ENCODE assay signal across 11 cellular contexts in the genomic region with DNA sequence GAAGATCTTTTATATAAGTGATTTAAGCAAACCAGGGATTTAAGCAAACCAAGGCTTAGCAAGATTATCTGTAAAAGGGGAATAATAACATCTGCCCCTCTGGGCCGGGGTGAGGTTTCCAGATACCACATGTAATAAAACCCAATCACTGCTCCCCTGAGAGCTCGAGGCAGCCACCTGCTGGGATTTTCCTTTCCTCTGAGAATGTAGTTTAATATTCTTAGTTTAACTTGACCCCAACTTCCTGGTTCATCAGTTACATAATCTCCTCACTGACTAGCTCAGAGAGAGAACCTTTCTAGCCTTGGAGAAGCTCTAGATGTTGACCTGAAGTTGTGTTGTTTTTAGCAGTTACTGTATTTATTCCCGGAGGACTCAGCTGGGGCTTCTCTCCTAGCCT.
DNase-seq lines count a peak whose midpoint lies in the region; ATAC-seq and TF ChIP-seq lines count a peak whose summit lies in the region.
"Had no signal": no experiment of that assay in that cellular context is flagged by ENCODE, and none has a peak within 500 bp of the region (broad histone marks: within the 10 kb centered on the region; RNA-seq: fewer than 3 reads in every experiment).

No MANE protein-coding gene starts in this region.

- no peak overlapping the region for H3K27ac ChIP-seq in CD8-positive, alpha-beta memory T cell (ENCODE audit: low read depth, low read length)
- H3K27ac ChIP-seq in HEK293 (ENCODE audit: extremely low read depth, low read depth, low read length) (peak overlapping the region; percentile 80), PC-9 (no peak overlapping the region), osteoblast (ENCODE audit: low read depth, low read length) (no peak overlapping the region), gastroesophageal sphincter (no peak overlapping the region)
- H3K27ac ChIP-seq: testis had no signal

- WGBS in gastroesophageal sphincter (ENCODE audit: low coverage in 1 of 2), 2 donors = 47 to 71% methylated on average over 2 of the region's 3 CpGs

- H3K4me2 ChIP-seq in PC-9 (no peak overlapping the region), osteoblast (ENCODE audit: insufficient read depth, low read length) (no peak overlapping the region)
- H3K4me2 ChIP-seq: smooth muscle cell had no signal

- peak overlapping the region; percentile 76 to 99 (median 90) for H3K27ac Mint-ChIP-seq in CD8-positive, alpha-beta memory T cell
- H3K27ac Mint-ChIP-seq: activated B cell treated with CpG ODN at 0.5 μM for 24 hours had no signal

- H3K36me3 Mint-ChIP-seq in CD8-positive, alpha-beta memory T cell = peaks cover 0 to 3% (median 0%) of the 10 kb centered on the region in 3 donors

- BruUV-seq in PC-9 (replicated peaks; lab: Mats Ljungman, UMichigan) = no TSS peak

- TF ChIP-seq EP300 in gastroesophageal sphincter (IDR thresholded peaks at IDR 0.05) = no peak

- no peaks in the 10 kb centered on the region for H3K9me2 ChIP-seq in PC-9 (ENCODE audit: insufficient read depth)

- peaks cover 71% of the 10 kb centered on the region for H3K4me1 ChIP-seq in CD8-positive, alpha-beta memory T cell (ENCODE audit: insufficient read depth, low read length)
- H3K4me1 ChIP-seq in HEK293 (ENCODE audit: control insufficient read depth, insufficient read depth, low read length) = peaks cover 31% of the 10 kb centered on the region
- peaks cover 7% of the 10 kb centered on the region; the same call in 1 of the 2 replicates for H3K4me1 ChIP-seq in PC-9 (replicated peaks; ENCODE audit: insufficient read depth)
- peaks cover 3% of the 10 kb centered on the region for H3K4me1 ChIP-seq in osteoblast (ENCODE audit: insufficient read depth, low read length)
- peaks cover 0 to 73% (median 6%) of the 10 kb centered on the region in 3 donors for H3K4me1 ChIP-seq in gastroesophageal sphincter
- H3K4me1 ChIP-seq: testis had no signal

- intact Hi-C loops in PC-9 (cut with micrococcal nuclease; ENCODE audit: unreplicated experiment) (no loop called here), left colon (cut with DNase I, micrococcal nuclease) (no loop called here)

- H4K20me1 ChIP-seq in PC-9 (ENCODE audit: insufficient read depth) (no peaks in the 10 kb centered on the region), osteoblast (ENCODE audit: insufficient read depth, low read length) (peaks cover 14% of the 10 kb centered on the region)

- H3K4me3 Mint-ChIP-seq in CD8-positive, alpha-beta memory T cell = peak overlapping the region; percentile 41 to 90 (median 86)
- H3K4me3 Mint-ChIP-seq: activated B cell treated with CpG ODN at 0.5 μM for 24 hours had no signal

- no peaks in the 10 kb centered on the region for H3K36me3 ChIP-seq in CD8-positive, alpha-beta memory T cell (ENCODE audit: insufficient read depth, low read length)
- H3K36me3 ChIP-seq in HEK293 (ENCODE audit: control insufficient read depth in 2 of 2, insufficient read depth in 1 of 2, low read length in 2 of 2) (no peaks in the 10 kb centered on the region), PC-9 (ENCODE audit: low read depth) (no peaks in the 10 kb centered on the region), osteoblast (ENCODE audit: insufficient read depth, low read length) (no peaks in the 10 kb centered on the region), gastroesophageal sphincter (peaks cover 0 to 21% of the 10 kb centered on the region in 2 donors)

- H3K9me3 Mint-ChIP-seq in CD8-positive, alpha-beta memory T cell = peaks cover 0 to 3% (median 0%) of the 10 kb centered on the region in 5 donors
- H3K9me3 Mint-ChIP-seq: activated B cell treated with CpG ODN at 0.5 μM for 24 hours had no signal

- TF ChIP-seq POLR2A in gastroesophageal sphincter (IDR thresholded peaks at IDR 0.05) = no peak

- peak; percentile 86 for ATAC-seq in left colon
- ATAC-seq in gastroesophageal sphincter = no peak

- H3K4me3 ChIP-seq in CD8-positive, alpha-beta memory T cell (ENCODE audit: low read length) = no peak overlapping the region
- no peak overlapping the region for H3K4me3 ChIP-seq in HEK293 (ENCODE audit: low read depth, low read length)
- no peak overlapping the region for H3K4me3 ChIP-seq in PC-9
- no peak overlapping the region for H3K4me3 ChIP-seq in osteoblast (ENCODE audit: insufficient read depth, low read length)
- H3K4me3 ChIP-seq in gastroesophageal sphincter = no peak overlapping the region
- H3K4me3 ChIP-seq: smooth muscle cell, testis had no signal

- H3K27me3 ChIP-seq in CD8-positive, alpha-beta memory T cell (ENCODE audit: insufficient read depth, low read length, poor library complexity, severe bottlenecking) = no peaks in the 10 kb centered on the region
- H3K27me3 ChIP-seq in PC-9 (ENCODE audit: insufficient read depth, low read depth) = no peaks in the 10 kb centered on the region
- H3K27me3 ChIP-seq in osteoblast (ENCODE audit: insufficient read depth, low read length) = no peaks in the 10 kb centered on the region
- H3K27me3 ChIP-seq in gastroesophageal sphincter = no peaks in the 10 kb centered on the region
- H3K27me3 ChIP-seq: testis had no signal

- TF ChIP-seq CTCF in HEK293 (tag by site-specific recombination; IDR thresholded peaks at IDR 0.05) = no peak
- no peak for TF ChIP-seq CTCF in PC-9 (conservative IDR thresholded peaks at IDR 0.05)
- no peak for TF ChIP-seq CTCF in osteoblast (IDR thresholded peaks at IDR 0.05; ENCODE audit: extremely low read depth, low read depth, low read length)
- TF ChIP-seq CTCF in gastroesophageal sphincter (IDR thresholded peaks at IDR 0.05) = no peak

- CTCF ChIA-PET in CD8-positive, alpha-beta memory T cell (lab: Charles Lee) = interaction anchor here (0.8 to 3.4 kb wide), 6 partner anchors 10 to 388 kb away, joined by 3 to 18 read pairs (median 3); partner anchors contain the start of gene NR3C2
- CTCF ChIA-PET in HEK293 (lab: Yijun Ruan, JAX) (interaction anchor here (1.2 kb wide), 1 partner anchor 9 kb away, joined by 3 read pairs; no protein-coding TSS in a partner anchor), PC-9 (lab: Charles Lee) (no interaction called here)

- H3K79me2 ChIP-seq in PC-9 (ENCODE audit: low read depth) (no peaks in the 10 kb centered on the region), osteoblast (ENCODE audit: insufficient read depth, low read length) (peaks cover 4% of the 10 kb centered on the region)

- peak in 1 of 5 donors; percentile 54 for DNase-seq in CD8-positive, alpha-beta memory T cell
- DNase-seq in PC-9 = peak; percentile 9 to 43
- peak in 1 of 2 donors; percentile 25 for DNase-seq in left colon
- DNase-seq in osteoblast (ENCODE audit: insufficient read length, low spot score, missing footprints) = no peak
- DNase-seq in GM03348 (ENCODE audit: low spot score) = no peak
- DNase-seq: activated B cell treated with CpG ODN at 0.5 μM for 24 hours, NCI-H146, testis had no signal

- no peaks in the 10 kb centered on the region for H3F3A ChIP-seq in PC-9 (ENCODE audit: insufficient read depth, low read depth)

- H3K9me3 ChIP-seq in CD8-positive, alpha-beta memory T cell (ENCODE audit: low read length) = peaks cover 7% of the 10 kb centered on the region
- H3K9me3 ChIP-seq in HEK293 (ENCODE audit: control insufficient read depth, insufficient read depth, low read depth, low read length) (no peaks in the 10 kb centered on the region), PC-9 (ENCODE audit: insufficient read depth, low read depth) (no peaks in the 10 kb centered on the region; the same call in 1 of the 2 replicates), osteoblast (ENCODE audit: low read depth, low read length) (no peaks in the 10 kb centered on the region), gastroesophageal sphincter (no peaks in the 10 kb centered on the region)
- H3K9me3 ChIP-seq: testis had no signal

- H2AFZ ChIP-seq in PC-9 (no peak overlapping the region), osteoblast (ENCODE audit: low read length) (no peak overlapping the region)

- peaks cover 82 to 91% (median 89%) of the 10 kb centered on the region in 3 donors for H3K4me1 Mint-ChIP-seq in CD8-positive, alpha-beta memory T cell

- POLR2A ChIA-PET in CD8-positive, alpha-beta memory T cell (lab: Charles Lee) = interaction anchor here (0.5 to 3.7 kb wide), 2 partner anchors 11 to 388 kb away, joined by 3 to 25 read pairs; partner anchors contain the start of gene NR3C2
- POLR2A ChIA-PET in HEK293 (lab: Yijun Ruan, JAX) (no interaction called here), PC-9 (lab: Charles Lee; ENCODE audit: unreplicated experiment) (interaction anchor here (0.7 kb wide), 1 partner anchor 695 kb away, joined by 3 read pairs; no protein-coding TSS in a partner anchor)

- no peaks in the 10 kb centered on the region for H3K27me3 Mint-ChIP-seq in CD8-positive, alpha-beta memory T cell

TF ChIP-seq in HEK293, 187 proteins besides CTCF, POLR2A, EP300 and RAD21 (continues in another document):
- no peak for TF ChIP-seq RBAK (tag by site-specific recombination; IDR thresholded peaks at IDR 0.05)
- no peak for TF ChIP-seq ZNF623 (tag by site-specific recombination; IDR thresholded peaks at IDR 0.05)
- no peak for TF ChIP-seq HIC1 (tag by site-specific recombination; IDR thresholded peaks at IDR 0.05)
- peak; percentile 47 for TF ChIP-seq ZXDB (tag by site-specific recombination; IDR thresholded peaks at IDR 0.05)
- no peak for TF ChIP-seq ZNF510 (tag by site-specific recombination; IDR thresholded peaks at IDR 0.05; ENCODE audit: insufficient replicate concordance)
- TF ChIP-seq ZBTB8A (tag by site-specific recombination; IDR thresholded peaks at IDR 0.05) = peak; percentile 33; the same call in 1 of the 2 replicates
- TF ChIP-seq KLF10 (tag by site-specific recombination; IDR thresholded peaks at IDR 0.05) = 0 out of 2 replicates have a peak, but pooled peaks have one; percentile 13
- 0 out of 2 replicates have a peak, but pooled peaks have one; percentile 69 for TF ChIP-seq ZNF843 (tag by site-specific recombination; IDR thresholded peaks at IDR 0.05)

Comparison
In these comparisons a context has a peak if more than half of its experiments do, and no peak if none do; other contexts are left out.
1. DNase-seq: peak in PC-9 (2 of 2); none in osteoblast (single experiment) and GM03348 (single experiment).